1 cellular context compared by ENCODE assay signal in the genomic region with DNA sequence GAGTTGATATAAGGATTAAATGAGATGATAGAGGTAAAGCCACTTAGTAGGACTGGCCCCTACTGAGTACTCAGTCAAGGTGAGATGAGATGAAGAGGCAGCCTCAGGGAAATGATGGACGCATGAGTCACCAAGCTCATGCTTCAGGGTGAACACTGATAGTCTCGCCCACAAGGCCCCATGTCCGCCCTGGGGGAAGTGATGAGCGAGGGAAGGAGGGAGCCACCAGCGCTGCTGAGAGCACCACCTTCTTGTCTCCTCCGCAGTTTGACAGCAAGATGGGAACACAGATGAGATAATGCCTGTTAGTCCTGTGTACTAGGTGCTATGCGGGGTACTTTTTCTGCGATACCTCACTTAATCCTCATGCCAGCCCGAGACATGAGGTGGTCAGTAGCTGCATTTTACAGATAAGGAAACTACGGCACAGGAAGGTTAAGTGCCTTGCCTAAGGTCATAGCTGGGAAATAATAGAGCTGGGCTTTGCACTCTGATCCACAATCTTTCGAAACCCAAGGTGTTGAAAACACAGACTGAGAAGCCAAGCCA.
TF ChIP-seq lines count a peak whose summit lies in the region.

No MANE protein-coding gene starts in this region.

TF ChIP-seq in K562, 482 proteins besides CTCF, POLR2A, EP300 and RAD21 (continued from another document and continues in another):
- no peak for TF ChIP-seq BCLAF1 (IDR thresholded peaks at IDR 0.05; ENCODE audit: borderline replicate concordance in 1 of 2, control insufficient read depth in 1 of 2, low read depth in 2 of 2, low read length in 1 of 2)
- no peak for TF ChIP-seq CBX3 (IDR thresholded peaks at IDR 0.05; ENCODE audit: borderline replicate concordance in 1 of 2, low read length in 2 of 2)
- no peak for TF ChIP-seq ZNF507 (tag; conservative IDR thresholded peaks at IDR 0.05)
- peak; percentile 34; the same call in 1 of the 2 replicates for TF ChIP-seq LEF1 (IDR thresholded peaks at IDR 0.05)
- peak; percentile 54; the same call in 1 of the 2 replicates for TF ChIP-seq PHB2 (IDR thresholded peaks at IDR 0.05; ENCODE audit: low read depth)
- TF ChIP-seq FOXA3 (CRISPR knock-in tag; conservative IDR thresholded peaks at IDR 0.05 in 1 of 2, IDR thresholded peaks at IDR 0.05 in 1 of 2): no peak
- TF ChIP-seq PURB (CRISPR knock-in tag; IDR thresholded peaks at IDR 0.05; ENCODE audit: low read depth): no peak
- TF ChIP-seq ID3 (CRISPR knock-in tag; IDR thresholded peaks at IDR 0.05): no peak
- no peak for TF ChIP-seq ID3 (tag; IDR thresholded peaks at IDR 0.05)
- no peak for TF ChIP-seq NFYB (IDR thresholded peaks at IDR 0.05; ENCODE audit: extremely low read depth, insufficient read length)
- TF ChIP-seq ETS2 (tag; IDR thresholded peaks at IDR 0.05; ENCODE audit: borderline replicate concordance, poor library complexity, severe bottlenecking): no peak
- TF ChIP-seq PTBP1 (IDR thresholded peaks at IDR 0.05; ENCODE audit: low read depth, low read length): no peak
- TF ChIP-seq RHOXF2B (CRISPR knock-in tag; conservative IDR thresholded peaks at IDR 0.05): no peak
- TF ChIP-seq FOS (IDR thresholded peaks at IDR 0.05; ENCODE audit: extremely low read depth, insufficient read length): no peak
- TF ChIP-seq, protein P1, sequence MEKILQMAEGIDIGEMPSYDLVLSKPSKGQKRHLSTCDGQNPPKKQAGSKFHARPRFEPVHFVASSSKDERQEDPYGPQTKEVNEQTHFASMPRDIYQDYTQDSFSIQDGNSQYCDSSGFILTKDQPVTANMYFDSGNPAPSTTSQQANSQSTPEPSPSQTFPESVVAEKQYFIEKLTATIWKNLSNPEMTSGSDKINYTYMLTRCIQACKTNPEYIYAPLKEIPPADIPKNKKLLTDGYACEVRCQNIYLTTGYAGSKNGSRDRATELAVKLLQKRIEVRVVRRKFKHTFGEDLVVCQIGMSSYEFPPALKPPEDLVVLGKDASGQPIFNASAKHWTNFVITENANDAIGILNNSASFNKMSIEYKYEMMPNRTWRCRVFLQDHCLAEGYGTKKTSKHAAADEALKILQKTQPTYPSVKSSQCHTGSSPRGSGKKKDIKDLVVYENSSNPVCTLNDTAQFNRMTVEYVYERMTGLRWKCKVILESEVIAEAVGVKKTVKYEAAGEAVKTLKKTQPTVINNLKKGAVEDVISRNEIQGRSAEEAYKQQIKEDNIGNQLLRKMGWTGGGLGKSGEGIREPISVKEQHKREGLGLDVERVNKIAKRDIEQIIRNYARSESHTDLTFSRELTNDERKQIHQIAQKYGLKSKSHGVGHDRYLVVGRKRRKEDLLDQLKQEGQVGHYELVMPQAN (IDR thresholded peaks at IDR 0.05; ENCODE audit: borderline replicate concordance): no peak
- no peak for TF ChIP-seq POU5F1 (IDR thresholded peaks at IDR 0.05; ENCODE audit: borderline replicate concordance, low read depth, low read length, partially characterized antibody)
- no peak for TF ChIP-seq C11orf30 (IDR thresholded peaks at IDR 0.05; ENCODE audit: low read depth)
- no peak for TF ChIP-seq USF1 (CRISPR knock-in tag; IDR thresholded peaks at IDR 0.05)
- TF ChIP-seq CBFA2T3 (IDR thresholded peaks at IDR 0.05): peak; percentile 97
- TF ChIP-seq CREM (IDR thresholded peaks at IDR 0.05; ENCODE audit: low read depth): peak; percentile 66
- TF ChIP-seq ETV6 (IDR thresholded peaks at IDR 0.05; ENCODE audit: borderline replicate concordance in 1 of 2, low read depth in 2 of 2, low read length in 1 of 2): no peak
- TF ChIP-seq ETV6 (CRISPR knock-in tag; IDR thresholded peaks at IDR 0.05; ENCODE audit: borderline replicate concordance): no peak
- TF ChIP-seq ZNF224 (CRISPR knock-in tag; IDR thresholded peaks at IDR 0.05): no peak
- no peak for TF ChIP-seq ZFP30 (CRISPR knock-in tag; IDR thresholded peaks at IDR 0.05; ENCODE audit: borderline replicate concordance)
- no peak for TF ChIP-seq ZNF583 (CRISPR knock-in tag; IDR thresholded peaks at IDR 0.05)
- TF ChIP-seq NCOR1 (IDR thresholded peaks at IDR 0.05): peak; percentile 87
- TF ChIP-seq CREB3 (tag; conservative IDR thresholded peaks at IDR 0.05; ENCODE audit: low read depth): no peak
- TF ChIP-seq AFF1 (IDR thresholded peaks at IDR 0.05; ENCODE audit: low read depth in 1 of 2, partially characterized antibody in 2 of 2): no peak
- TF ChIP-seq SP2 (IDR thresholded peaks at IDR 0.05; ENCODE audit: extremely low read depth, low read depth, low read length, poor library complexity, severe bottlenecking): no peak
- no peak for TF ChIP-seq GATAD2B (IDR thresholded peaks at IDR 0.05; ENCODE audit: borderline replicate concordance)
- no peak for TF ChIP-seq ZSCAN29 (IDR thresholded peaks at IDR 0.05)
- no peak for TF ChIP-seq CCAR2 (IDR thresholded peaks at IDR 0.05; ENCODE audit: low read depth, low read length)
- no peak for TF ChIP-seq ZNF143 (CRISPR knock-in tag; IDR thresholded peaks at IDR 0.05)
- no peak for TF ChIP-seq ZFP1 (CRISPR knock-in tag; IDR thresholded peaks at IDR 0.05)
- TF ChIP-seq ETV5 (CRISPR knock-in tag; IDR thresholded peaks at IDR 0.05; ENCODE audit: low read depth): peak; percentile 56; the same call in 1 of the 2 replicates
- TF ChIP-seq, protein P2, sequence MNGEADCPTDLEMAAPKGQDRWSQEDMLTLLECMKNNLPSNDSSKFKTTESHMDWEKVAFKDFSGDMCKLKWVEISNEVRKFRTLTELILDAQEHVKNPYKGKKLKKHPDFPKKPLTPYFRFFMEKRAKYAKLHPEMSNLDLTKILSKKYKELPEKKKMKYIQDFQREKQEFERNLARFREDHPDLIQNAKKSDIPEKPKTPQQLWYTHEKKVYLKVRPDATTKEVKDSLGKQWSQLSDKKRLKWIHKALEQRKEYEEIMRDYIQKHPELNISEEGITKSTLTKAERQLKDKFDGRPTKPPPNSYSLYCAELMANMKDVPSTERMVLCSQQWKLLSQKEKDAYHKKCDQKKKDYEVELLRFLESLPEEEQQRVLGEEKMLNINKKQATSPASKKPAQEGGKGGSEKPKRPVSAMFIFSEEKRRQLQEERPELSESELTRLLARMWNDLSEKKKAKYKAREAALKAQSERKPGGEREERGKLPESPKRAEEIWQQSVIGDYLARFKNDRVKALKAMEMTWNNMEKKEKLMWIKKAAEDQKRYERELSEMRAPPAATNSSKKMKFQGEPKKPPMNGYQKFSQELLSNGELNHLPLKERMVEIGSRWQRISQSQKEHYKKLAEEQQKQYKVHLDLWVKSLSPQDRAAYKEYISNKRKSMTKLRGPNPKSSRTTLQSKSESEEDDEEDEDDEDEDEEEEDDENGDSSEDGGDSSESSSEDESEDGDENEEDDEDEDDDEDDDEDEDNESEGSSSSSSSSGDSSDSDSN (IDR thresholded peaks at IDR 0.05; ENCODE audit: borderline replicate concordance in 1 of 2, low read depth in 2 of 2, low read length in 2 of 2): peak; percentile 62 to 89; a peak in 1 of 4 replicates
- peak; percentile 17; the same call in 1 of the 2 replicates for TF ChIP-seq MBD2 (IDR thresholded peaks at IDR 0.05; ENCODE audit: borderline replicate concordance, low read depth)
- no peak for TF ChIP-seq COPS2 (conservative IDR thresholded peaks at IDR 0.05)
- no peak for TF ChIP-seq SLC30A9 (CRISPR knock-in tag; IDR thresholded peaks at IDR 0.05)
- no peak for TF ChIP-seq NFATC3 (IDR thresholded peaks at IDR 0.05)
- TF ChIP-seq TCF7 (IDR thresholded peaks at IDR 0.05; ENCODE audit: borderline replicate concordance): no peak
- TF ChIP-seq SIRT6 (IDR thresholded peaks at IDR 0.05; ENCODE audit: low read depth, low read length): no peak
- no peak for TF ChIP-seq ZBTB26 (CRISPR knock-in tag; IDR thresholded peaks at IDR 0.05)
- TF ChIP-seq U2AF2 (optimal IDR thresholded peaks at IDR 0.05; ENCODE audit: low read depth, low read length): no peak
- TF ChIP-seq KDM5B (IDR thresholded peaks at IDR 0.05; ENCODE audit: insufficient replicate concordance, low read depth, low read length): no peak
- TF ChIP-seq, protein P3, sequence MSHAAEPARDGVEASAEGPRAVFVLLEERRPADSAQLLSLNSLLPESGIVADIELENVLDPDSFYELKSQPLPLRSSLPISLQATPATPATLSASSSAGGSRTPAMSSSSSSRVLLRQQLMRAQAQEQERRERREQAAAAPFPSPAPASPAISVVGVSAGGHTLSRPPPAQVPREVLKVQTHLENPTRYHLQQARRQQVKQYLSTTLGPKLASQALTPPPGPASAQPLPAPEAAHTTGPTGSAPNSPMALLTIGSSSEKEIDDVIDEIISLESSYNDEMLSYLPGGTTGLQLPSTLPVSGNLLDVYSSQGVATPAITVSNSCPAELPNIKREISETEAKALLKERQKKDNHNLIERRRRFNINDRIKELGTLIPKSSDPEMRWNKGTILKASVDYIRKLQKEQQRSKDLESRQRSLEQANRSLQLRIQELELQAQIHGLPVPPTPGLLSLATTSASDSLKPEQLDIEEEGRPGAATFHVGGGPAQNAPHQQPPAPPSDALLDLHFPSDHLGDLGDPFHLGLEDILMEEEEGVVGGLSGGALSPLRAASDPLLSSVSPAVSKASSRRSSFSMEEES (CRISPR knock-in tag; IDR thresholded peaks at IDR 0.05): no peak
- no peak for TF ChIP-seq XRCC4 (IDR thresholded peaks at IDR 0.05; ENCODE audit: extremely low read depth, insufficient read depth, insufficient read length)
- no peak for TF ChIP-seq ZNF717 (CRISPR knock-in tag; IDR thresholded peaks at IDR 0.05)
- TF ChIP-seq ZNF23 (CRISPR knock-in tag; IDR thresholded peaks at IDR 0.05): no peak
- TF ChIP-seq TBP (optimal IDR thresholded peaks at IDR 0.05; ENCODE audit: low read depth, low read length): peak; percentile 11
